In the genomic region with DNA sequence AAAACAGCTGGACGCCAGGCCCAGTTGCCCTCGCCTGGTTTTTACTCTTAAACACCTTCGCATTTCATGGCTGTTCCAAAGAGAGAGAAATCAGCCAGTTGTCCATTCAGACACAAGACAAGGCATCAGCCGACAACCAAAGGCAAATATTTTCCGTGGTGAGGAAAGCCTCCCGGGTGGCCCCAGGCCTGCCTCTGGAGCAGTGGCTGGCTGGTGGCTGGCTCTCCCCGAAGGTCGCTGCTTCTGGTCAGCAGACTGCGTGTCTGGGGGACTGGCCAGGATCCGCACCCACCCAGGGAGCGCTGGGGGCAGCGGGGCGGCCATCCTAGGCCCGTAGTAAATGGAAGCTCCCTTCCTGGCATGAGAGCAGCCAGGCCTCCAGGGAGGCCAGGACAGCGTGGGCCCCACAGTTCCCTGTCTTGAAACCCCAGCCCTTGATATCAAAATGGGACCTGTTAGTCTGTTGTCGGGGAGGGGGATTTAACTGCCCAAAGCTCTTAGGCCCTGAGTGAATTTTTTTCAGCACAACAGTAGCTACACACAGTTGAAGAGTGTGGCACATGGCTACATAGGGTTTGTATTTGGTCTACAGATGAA, we compare ENCODE assay signal across 1 cellular context.
TF ChIP-seq lines count a peak whose summit lies in the region.

No MANE protein-coding gene starts in this region.

TF ChIP-seq in H1, 55 proteins besides CTCF, POLR2A, EP300 and RAD21 (continued from another document):
- TF ChIP-seq, protein P1, sequence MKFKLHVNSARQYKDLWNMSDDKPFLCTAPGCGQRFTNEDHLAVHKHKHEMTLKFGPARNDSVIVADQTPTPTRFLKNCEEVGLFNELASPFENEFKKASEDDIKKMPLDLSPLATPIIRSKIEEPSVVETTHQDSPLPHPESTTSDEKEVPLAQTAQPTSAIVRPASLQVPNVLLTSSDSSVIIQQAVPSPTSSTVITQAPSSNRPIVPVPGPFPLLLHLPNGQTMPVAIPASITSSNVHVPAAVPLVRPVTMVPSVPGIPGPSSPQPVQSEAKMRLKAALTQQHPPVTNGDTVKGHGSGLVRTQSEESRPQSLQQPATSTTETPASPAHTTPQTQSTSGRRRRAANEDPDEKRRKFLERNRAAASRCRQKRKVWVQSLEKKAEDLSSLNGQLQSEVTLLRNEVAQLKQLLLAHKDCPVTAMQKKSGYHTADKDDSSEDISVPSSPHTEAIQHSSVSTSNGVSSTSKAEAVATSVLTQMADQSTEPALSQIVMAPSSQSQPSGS (IDR thresholded peaks at IDR 0.05; ENCODE audit: low read length) = no peak
- no peak for TF ChIP-seq HDAC6 (IDR thresholded peaks at IDR 0.05; ENCODE audit: low read depth, low read length)
- no peak for TF ChIP-seq KDM1A (IDR thresholded peaks at IDR 0.05; ENCODE audit: borderline replicate concordance, low read length)
- no peak for TF ChIP-seq KDM4A (IDR thresholded peaks at IDR 0.05; ENCODE audit: low read depth, low read length, severe bottlenecking)
- TF ChIP-seq GABPA (IDR thresholded peaks at IDR 0.05; ENCODE audit: borderline replicate concordance, insufficient read depth, low read length) = no peak
- TF ChIP-seq TCF12 (IDR thresholded peaks at IDR 0.05; ENCODE audit: low read depth, low read length) = no peak
